In the genomic region with DNA sequence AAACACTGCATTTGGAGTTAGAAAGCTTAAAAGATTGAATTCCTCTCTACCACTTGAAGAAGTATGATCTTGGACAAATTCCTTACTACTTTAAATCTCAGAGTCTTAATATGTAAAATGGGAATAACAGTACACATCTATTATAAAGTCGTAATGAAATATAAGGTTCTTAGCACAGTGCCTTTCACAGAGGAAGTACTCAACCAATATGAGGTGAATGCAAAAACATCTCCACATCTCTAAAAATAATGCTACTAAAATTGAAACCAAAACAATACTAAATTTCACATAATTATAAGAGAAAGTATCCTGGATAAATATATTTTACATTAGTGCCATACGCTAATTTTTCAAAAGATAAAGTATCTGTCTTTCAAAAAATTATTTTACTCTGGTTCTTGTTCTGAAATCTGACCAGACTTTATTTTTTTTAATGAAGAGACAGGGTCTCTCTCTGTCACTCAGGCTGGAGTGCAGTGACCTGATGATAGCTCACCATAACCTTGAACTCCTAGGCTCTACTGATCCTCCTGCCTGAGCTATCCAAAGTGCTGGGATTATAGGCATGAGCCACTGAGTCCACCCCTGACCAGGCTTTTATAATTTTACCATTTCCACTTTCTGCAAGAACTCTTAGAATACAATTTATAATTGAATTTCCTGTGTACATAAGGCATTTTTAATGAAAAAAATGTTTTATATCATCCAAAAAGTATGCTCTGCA, we compare ENCODE assay signal across 1 cellular context.
TF ChIP-seq lines count a peak whose summit lies in the region.

No MANE protein-coding gene starts in this region.

TF ChIP-seq in HepG2, 621 proteins besides CTCF, POLR2A, EP300 and RAD21:
- TF ChIP-seq, protein P1, sequence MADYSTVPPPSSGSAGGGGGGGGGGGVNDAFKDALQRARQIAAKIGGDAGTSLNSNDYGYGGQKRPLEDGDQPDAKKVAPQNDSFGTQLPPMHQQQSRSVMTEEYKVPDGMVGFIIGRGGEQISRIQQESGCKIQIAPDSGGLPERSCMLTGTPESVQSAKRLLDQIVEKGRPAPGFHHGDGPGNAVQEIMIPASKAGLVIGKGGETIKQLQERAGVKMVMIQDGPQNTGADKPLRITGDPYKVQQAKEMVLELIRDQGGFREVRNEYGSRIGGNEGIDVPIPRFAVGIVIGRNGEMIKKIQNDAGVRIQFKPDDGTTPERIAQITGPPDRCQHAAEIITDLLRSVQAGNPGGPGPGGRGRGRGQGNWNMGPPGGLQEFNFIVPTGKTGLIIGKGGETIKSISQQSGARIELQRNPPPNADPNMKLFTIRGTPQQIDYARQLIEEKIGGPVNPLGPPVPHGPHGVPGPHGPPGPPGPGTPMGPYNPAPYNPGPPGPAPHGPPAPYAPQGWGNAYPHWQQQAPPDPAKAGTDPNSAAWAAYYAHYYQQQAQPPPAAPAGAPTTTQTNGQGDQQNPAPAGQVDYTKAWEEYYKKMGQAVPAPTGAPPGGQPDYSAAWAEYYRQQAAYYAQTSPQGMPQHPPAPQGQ (CRISPR knock-in tag; IDR thresholded peaks at IDR 0.05; ENCODE audit: borderline replicate concordance), result no peak
- TF ChIP-seq HNF4A (CRISPR knock-in tag; IDR thresholded peaks at IDR 0.05) (0 out of 2 replicates have a peak, but pooled peaks have one; percentile 18), REST (IDR thresholded peaks at IDR 0.05; ENCODE audit: borderline replicate concordance in 1 of 2, low read depth in 1 of 2, low read length in 2 of 2) (peak in 1 of 2 experiments; percentile 66; a peak in 2 of 4 replicates), ZNF501 (CRISPR knock-in tag; IDR thresholded peaks at IDR 0.05) (no peak)
